ENCODE assay signal across 8 cellular contexts in genomic region chr15:29560896-29561295, GRCh38.
"Had no signal": no experiment of that assay in that cellular context is flagged by ENCODE, and none has a peak within 500 bp of the region (broad histone marks: within the 10 kb centered on the region; RNA-seq: fewer than 3 reads in every experiment).

No MANE protein-coding gene starts in this region.

- DNase-seq: H9, HCEC 1CT, KG1 had no signal

- ATAC-seq: GM23338, HepG2, K562 had no signal

- FAIRE-seq: H1, H54, HepG2, K562 had no signal

- H3K4me3 ChIP-seq: GM23338, K562 had no signal
